9 cellular contexts compared by ENCODE assay signal in genomic region chr9:124855944-124856773, GRCh38. TPM values are rescaled to one million over a fixed set of nuclear protein-coding genes. Genes with fewer than 3 reads are reported as not detected.
DNase-seq lines count a peak whose midpoint lies in the region; ATAC-seq, FAIRE-seq and TF ChIP-seq lines count a peak whose summit lies in the region.
"Had no signal": no experiment of that assay in that cellular context is flagged by ENCODE, and none has a peak within 500 bp of the region (broad histone marks: within the 10 kb centered on the region; RNA-seq: fewer than 3 reads in every experiment).

No MANE protein-coding gene starts in this region.

- no peaks in the 10 kb centered on the region for H3K9me3 ChIP-seq in pancreas

- in situ Hi-C loops in astrocyte of the cerebellum (cut with HindIII; ENCODE audit: low sequenced_read_pairs), result no loop called here

- H3K27me3 ChIP-seq in pancreas, result no peaks in the 10 kb centered on the region

- H3K27ac Mint-ChIP-seq in activated CD4-positive, alpha-beta T cell treated with anti-CD3 and anti-CD28 coated beads for 36 hours, result no peak overlapping the region

- H3K9me3 Mint-ChIP-seq in activated CD4-positive, alpha-beta T cell treated with anti-CD3 and anti-CD28 coated beads for 36 hours (ENCODE audit: low read depth), result no peaks in the 10 kb centered on the region

- POLR2A ChIA-PET in activated CD4-positive, alpha-beta T cell treated with anti-CD3 and anti-CD28 coated beads for 36 hours (lab: Charles Lee), result interaction anchor here (0.6 to 3.0 kb wide), 5 partner anchors 14 to 347 kb away, joined by 3 to 14 read pairs (median 5); no protein-coding TSS in a partner anchor

- WGBS in pancreas, 2 donors, result 57 to 63% methylated on average over 16 of the region's 16 CpGs

- no peak for FAIRE-seq in pancreas (lab: Jason Lieb, UNC)

- no peak overlapping the region for H3K4me3 ChIP-seq in astrocyte of the cerebellum (ENCODE audit: low read depth, low read length)
- no peak overlapping the region for H3K4me3 ChIP-seq in pancreas

- TF ChIP-seq CTCF in astrocyte of the cerebellum (IDR thresholded peaks at IDR 0.05; ENCODE audit: low read depth, low read length, missing control alignments) (peak; percentile 56), pancreas (IDR thresholded peaks at IDR 0.05) (peak in 1 of 4 donors; percentile 7)

- no peak overlapping the region for H3K27ac ChIP-seq in pancreas

- H3K36me3 Mint-ChIP-seq in activated CD4-positive, alpha-beta T cell treated with anti-CD3 and anti-CD28 coated beads for 36 hours (ENCODE audit: low read depth), result peaks cover 44% of the 10 kb centered on the region

- no peak for ATAC-seq in activated CD4-positive, alpha-beta T cell treated with anti-CD3 and anti-CD28 coated beads for 36 hours
- ATAC-seq in pancreas, result peak in 3 of 4 donors; percentile 17 to 48 (median 26)
- ATAC-seq in GM18858 (IDR thresholded peaks at IDR 0.05; ENCODE audit: unreplicated experiment), result no peak
- ATAC-seq in GM19397 (IDR thresholded peaks at IDR 0.05; ENCODE audit: unreplicated experiment), result no peak
- no peak for ATAC-seq in HG03139 (IDR thresholded peaks at IDR 0.05; ENCODE audit: unreplicated experiment)

- intact Hi-C loops in activated CD4-positive, alpha-beta T cell treated with anti-CD3 and anti-CD28 coated beads for 36 hours (cut with DNase I, micrococcal nuclease), result no loop called here
- intact Hi-C loops in pancreas (cut with DNase I), result loop anchor here in 1 of 3 donors (10.0 kb wide), 1 partner anchor 71 kb away; no protein-coding TSS in a partner anchor

- peaks cover 3% of the 10 kb centered on the region for H3K27me3 Mint-ChIP-seq in activated CD4-positive, alpha-beta T cell treated with anti-CD3 and anti-CD28 coated beads for 36 hours

- peak; percentile 56 for DNase-seq in activated CD4-positive, alpha-beta T cell treated with anti-CD3 and anti-CD28 coated beads for 36 hours
- DNase-seq in activated CD4-positive, alpha-beta T cell treated with anti-CD3 and anti-CD28 coated beads for 4 hours, result no peak
- peak; percentile 38 for DNase-seq in LHCN-M2 (ENCODE audit: low read depth)
- DNase-seq in astrocyte of the cerebellum (ENCODE audit: low read depth), result no peak
- peak in 2 of 6 donors; percentile 46 to 72 for DNase-seq in pancreas
- DNase-seq: kidney glomerular epithelial cell had no signal

- peaks cover 0 to 21% (median 12%) of the 10 kb centered on the region in 3 donors for H3K4me1 ChIP-seq in pancreas

- CTCF ChIA-PET in activated CD4-positive, alpha-beta T cell treated with anti-CD3 and anti-CD28 coated beads for 36 hours (lab: Charles Lee), result interaction anchor here (0.7 to 8.5 kb wide), 6 partner anchors 16 to 385 kb away, joined by 3 to 260 read pairs (median 4); partner anchors contain the start of genes HSPA5, NR6A1 and OLFML2A

- peaks cover 6 to 37% (median 16%) of the 10 kb centered on the region in 3 donors for H3K36me3 ChIP-seq in pancreas

- no peak overlapping the region for H3K4me3 Mint-ChIP-seq in activated CD4-positive, alpha-beta T cell treated with anti-CD3 and anti-CD28 coated beads for 36 hours

- peaks cover 43% of the 10 kb centered on the region for H3K4me1 Mint-ChIP-seq in activated CD4-positive, alpha-beta T cell treated with anti-CD3 and anti-CD28 coated beads for 36 hours

RNA-seq across cellular contexts. Expression of gene WDR38, which starts 2.9 kb away (rescaled TPM):
- not detected for total RNA-seq in activated CD4-positive, alpha-beta T cell treated with anti-CD3 and anti-CD28 coated beads for 36 hours
- not detected in 2 replicates for total RNA-seq in LHCN-M2 (2014; rRNA removed)
- not detected for polyA plus RNA-seq in LHCN-M2 (2012)
- under 1 TPM in 1 of 6 donors, not detected in 5; 0.13 TPM for total RNA-seq in pancreas
- polyA plus RNA-seq in pancreas, result not detected

RNA-seq across cellular contexts. Expression of gene RPL35, which starts 5.6 kb away (rescaled TPM):
- 1,000 to 10,000 TPM; 2,227 to 2,561 TPM for total RNA-seq in activated CD4-positive, alpha-beta T cell treated with anti-CD3 and anti-CD28 coated beads for 36 hours
- 2,204 and 2,858 TPM in 2 replicates for total RNA-seq in LHCN-M2 (2014; rRNA removed)
- polyA plus RNA-seq in LHCN-M2 (2012), result 3,257 TPM
- total RNA-seq in pancreas, result 1,000 to 10,000 TPM in 2 of 6 donors, 100 to 1,000 TPM in 4; 711 to 1,181 (median 872) TPM
- polyA plus RNA-seq in pancreas, result 1,000 to 10,000 TPM; 2,170 to 3,795 TPM

RNA-seq across cellular contexts. Expression of gene ARPC5L, which starts 5.8 kb away (rescaled TPM):
- total RNA-seq in activated CD4-positive, alpha-beta T cell treated with anti-CD3 and anti-CD28 coated beads for 36 hours, result 10 to 100 TPM; 51.9 to 95.9 TPM
- total RNA-seq in LHCN-M2 (2014; rRNA removed) (37.6 and 39.0 TPM in 2 replicates), pancreas (10 to 100 TPM in 4 of 6 donors, 1 to 10 TPM in 2; 7.0 to 14.9 (median 10.4) TPM)
- polyA plus RNA-seq in LHCN-M2 (2012), result 45.8 TPM
- polyA plus RNA-seq in pancreas, result 10 to 100 TPM; 13.7 to 24.4 TPM

Comparison
In these comparisons a context has a peak if more than half of its experiments do, and no peak if none do; other contexts are left out.
1. DNase-seq: peak in activated CD4-positive, alpha-beta T cell treated with anti-CD3 and anti-CD28 coated beads for 36 hours (single experiment) and LHCN-M2 (single experiment); none in activated CD4-positive, alpha-beta T cell treated with anti-CD3 and anti-CD28 coated beads for 4 hours (0 of 2) and astrocyte of the cerebellum (single experiment).
2. ATAC-seq: peak in pancreas (3 of 4); none in activated CD4-positive, alpha-beta T cell treated with anti-CD3 and anti-CD28 coated beads for 36 hours (single experiment), GM18858 (single experiment), GM19397 (single experiment) and HG03139 (single experiment).